Comparison of ENCODE assay signal across 16 cellular contexts in the genomic region with DNA sequence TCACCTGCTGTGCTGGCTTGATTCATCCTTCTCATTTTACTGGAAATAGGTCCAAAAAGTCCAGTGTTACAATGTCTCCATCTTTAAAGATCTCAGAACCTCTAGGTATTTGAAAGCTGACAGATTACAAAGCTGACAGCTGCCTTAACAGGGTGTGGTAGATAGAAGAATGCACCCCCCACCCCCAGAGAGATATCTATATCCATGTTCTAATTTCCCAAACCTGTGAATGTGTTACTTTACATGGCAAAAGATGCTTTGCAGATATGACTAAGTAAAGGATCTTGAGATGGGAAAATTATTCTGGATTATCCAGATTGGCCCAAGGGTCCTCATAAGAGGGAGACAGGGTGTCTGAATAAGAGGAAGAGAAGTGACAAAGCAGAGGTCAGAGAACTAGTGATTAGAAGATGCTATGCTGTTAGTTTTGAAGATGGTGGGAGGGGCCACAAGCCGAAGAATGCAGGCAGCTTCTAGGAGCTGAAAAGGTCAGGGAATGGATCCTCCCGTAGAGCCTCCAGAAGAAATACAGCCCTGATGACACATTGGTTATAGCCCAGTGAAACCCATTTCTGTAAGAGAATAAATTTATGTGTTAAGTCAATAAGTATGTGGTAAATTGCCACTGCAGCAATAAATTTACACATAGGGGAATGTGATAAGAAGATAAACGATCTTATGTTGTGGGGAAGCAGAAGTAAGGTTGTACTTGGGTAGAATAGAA.
"Had no signal": no experiment of that assay in that cellular context is flagged by ENCODE, and none has a peak within 500 bp of the region (broad histone marks: within the 10 kb centered on the region; RNA-seq: fewer than 3 reads in every experiment).

No MANE protein-coding gene starts in this region.

- H3K4me3 Mint-ChIP-seq: activated CD4-positive, alpha-beta memory T cell treated with anti-CD3 and anti-CD28 coated beads for 36 hours; activated naive CD8-positive, alpha-beta T cell; activated T-cell treated with anti-CD3 and anti-CD28 coated beads, Interleukin-2, amount 50 U/mL, for 4 hours; memory B cell; neural crest cell had no signal

- H3K27ac ChIP-seq: breast epithelium, foreskin keratinocyte, left lung, skin epidermis, stomach, thoracic aorta, vagina, VCaP had no signal

- H3K9me3 Mint-ChIP-seq: activated CD4-positive, alpha-beta memory T cell treated with anti-CD3 and anti-CD28 coated beads for 36 hours; activated T-cell treated with anti-CD3 and anti-CD28 coated beads, Interleukin-2, amount 50 U/mL, for 4 hours; neural crest cell had no signal

- H3K9me3 ChIP-seq: breast epithelium, esophagus muscularis mucosa, left lung, stomach, thoracic aorta, vagina had no signal

- H3K27ac Mint-ChIP-seq: activated CD4-positive, alpha-beta memory T cell treated with anti-CD3 and anti-CD28 coated beads for 36 hours; activated naive CD8-positive, alpha-beta T cell; memory B cell had no signal

- H3K4me1 Mint-ChIP-seq: memory B cell, neural crest cell had no signal

- H3K4me1 ChIP-seq: breast epithelium, left lung had no signal

- H3K36me3 ChIP-seq: breast epithelium, esophagus muscularis mucosa, left lung, stomach, thoracic aorta, vagina had no signal

- H3K4me3 ChIP-seq: breast epithelium, esophagus muscularis mucosa, left lung, skin epidermis, stomach, thoracic aorta, vagina had no signal

- ATAC-seq: activated T-cell treated with anti-CD3 and anti-CD28 coated beads, Interleukin-2, amount 50 U/mL, for 4 hours; foreskin keratinocyte; left lung had no signal

- H3K36me3 Mint-ChIP-seq: activated CD4-positive, alpha-beta memory T cell treated with anti-CD3 and anti-CD28 coated beads for 36 hours; activated naive CD8-positive, alpha-beta T cell; memory B cell had no signal

- DNase-seq: activated CD4-positive, alpha-beta memory T cell treated with anti-CD3 and anti-CD28 coated beads for 36 hours; activated effector memory CD4-positive, alpha-beta T cell treated with anti-CD3 and anti-CD28 coated beads, Interleukin-2, amount 50 U/mL, for 16 hours; activated T-cell treated with anti-CD3 and anti-CD28 coated beads, Interleukin-2, amount 50 U/mL, for 4 hours; left lung; retina; stomach had no signal

- H3K27me3 ChIP-seq: breast epithelium, esophagus muscularis mucosa, foreskin keratinocyte, left lung, stomach, vagina had no signal
